ENCODE assay signal across 1 cellular context in the genomic region with DNA sequence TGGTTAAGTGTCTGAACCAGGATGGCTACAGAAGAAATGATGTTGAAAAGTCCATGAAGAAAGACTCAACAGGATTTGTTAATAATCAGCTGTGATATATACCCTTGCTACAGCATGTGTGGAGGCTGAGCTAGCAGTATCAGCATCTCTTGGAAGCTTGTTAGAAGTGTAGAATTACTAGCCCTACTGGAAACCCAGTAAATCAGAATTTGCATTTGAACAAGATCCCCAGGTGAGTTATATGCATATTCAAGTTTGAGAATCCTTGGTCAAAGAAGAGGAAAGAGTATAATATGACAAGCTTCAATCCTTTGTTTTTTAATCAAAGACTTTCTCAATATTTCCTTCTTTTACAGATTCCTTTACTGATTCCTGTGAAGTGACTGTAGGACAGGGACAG.
TF ChIP-seq lines count a peak whose summit lies in the region.

No MANE protein-coding gene starts in this region.

TF ChIP-seq in WTC11, 78 proteins besides CTCF, POLR2A, EP300 and RAD21 (continued from another document):
- TF ChIP-seq, protein P1, sequence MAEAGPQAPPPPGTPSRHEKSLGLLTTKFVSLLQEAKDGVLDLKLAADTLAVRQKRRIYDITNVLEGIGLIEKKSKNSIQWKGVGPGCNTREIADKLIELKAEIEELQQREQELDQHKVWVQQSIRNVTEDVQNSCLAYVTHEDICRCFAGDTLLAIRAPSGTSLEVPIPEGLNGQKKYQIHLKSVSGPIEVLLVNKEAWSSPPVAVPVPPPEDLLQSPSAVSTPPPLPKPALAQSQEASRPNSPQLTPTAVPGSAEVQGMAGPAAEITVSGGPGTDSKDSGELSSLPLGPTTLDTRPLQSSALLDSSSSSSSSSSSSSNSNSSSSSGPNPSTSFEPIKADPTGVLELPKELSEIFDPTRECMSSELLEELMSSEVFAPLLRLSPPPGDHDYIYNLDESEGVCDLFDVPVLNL (CRISPR knock-in tag; IDR thresholded peaks at IDR 0.05; ENCODE audit: borderline replicate concordance, low read depth): no peak
- no peak for TF ChIP-seq RELA (CRISPR knock-in tag; IDR thresholded peaks at IDR 0.05; ENCODE audit: borderline replicate concordance)
- TF ChIP-seq NR2C2 (CRISPR knock-in tag; IDR thresholded peaks at IDR 0.05): no peak
- no peak for TF ChIP-seq SP1 (CRISPR knock-in tag; conservative IDR thresholded peaks at IDR 0.05)
- TF ChIP-seq, protein P2, sequence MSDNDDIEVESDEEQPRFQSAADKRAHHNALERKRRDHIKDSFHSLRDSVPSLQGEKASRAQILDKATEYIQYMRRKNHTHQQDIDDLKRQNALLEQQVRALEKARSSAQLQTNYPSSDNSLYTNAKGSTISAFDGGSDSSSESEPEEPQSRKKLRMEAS (CRISPR knock-in tag; IDR thresholded peaks at IDR 0.05): no peak
- TF ChIP-seq, protein P3, sequence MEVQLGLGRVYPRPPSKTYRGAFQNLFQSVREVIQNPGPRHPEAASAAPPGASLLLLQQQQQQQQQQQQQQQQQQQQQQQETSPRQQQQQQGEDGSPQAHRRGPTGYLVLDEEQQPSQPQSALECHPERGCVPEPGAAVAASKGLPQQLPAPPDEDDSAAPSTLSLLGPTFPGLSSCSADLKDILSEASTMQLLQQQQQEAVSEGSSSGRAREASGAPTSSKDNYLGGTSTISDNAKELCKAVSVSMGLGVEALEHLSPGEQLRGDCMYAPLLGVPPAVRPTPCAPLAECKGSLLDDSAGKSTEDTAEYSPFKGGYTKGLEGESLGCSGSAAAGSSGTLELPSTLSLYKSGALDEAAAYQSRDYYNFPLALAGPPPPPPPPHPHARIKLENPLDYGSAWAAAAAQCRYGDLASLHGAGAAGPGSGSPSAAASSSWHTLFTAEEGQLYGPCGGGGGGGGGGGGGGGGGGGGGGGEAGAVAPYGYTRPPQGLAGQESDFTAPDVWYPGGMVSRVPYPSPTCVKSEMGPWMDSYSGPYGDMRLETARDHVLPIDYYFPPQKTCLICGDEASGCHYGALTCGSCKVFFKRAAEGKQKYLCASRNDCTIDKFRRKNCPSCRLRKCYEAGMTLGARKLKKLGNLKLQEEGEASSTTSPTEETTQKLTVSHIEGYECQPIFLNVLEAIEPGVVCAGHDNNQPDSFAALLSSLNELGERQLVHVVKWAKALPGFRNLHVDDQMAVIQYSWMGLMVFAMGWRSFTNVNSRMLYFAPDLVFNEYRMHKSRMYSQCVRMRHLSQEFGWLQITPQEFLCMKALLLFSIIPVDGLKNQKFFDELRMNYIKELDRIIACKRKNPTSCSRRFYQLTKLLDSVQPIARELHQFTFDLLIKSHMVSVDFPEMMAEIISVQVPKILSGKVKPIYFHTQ (CRISPR knock-in tag; IDR thresholded peaks at IDR 0.05): no peak
- TF ChIP-seq, protein P4, sequence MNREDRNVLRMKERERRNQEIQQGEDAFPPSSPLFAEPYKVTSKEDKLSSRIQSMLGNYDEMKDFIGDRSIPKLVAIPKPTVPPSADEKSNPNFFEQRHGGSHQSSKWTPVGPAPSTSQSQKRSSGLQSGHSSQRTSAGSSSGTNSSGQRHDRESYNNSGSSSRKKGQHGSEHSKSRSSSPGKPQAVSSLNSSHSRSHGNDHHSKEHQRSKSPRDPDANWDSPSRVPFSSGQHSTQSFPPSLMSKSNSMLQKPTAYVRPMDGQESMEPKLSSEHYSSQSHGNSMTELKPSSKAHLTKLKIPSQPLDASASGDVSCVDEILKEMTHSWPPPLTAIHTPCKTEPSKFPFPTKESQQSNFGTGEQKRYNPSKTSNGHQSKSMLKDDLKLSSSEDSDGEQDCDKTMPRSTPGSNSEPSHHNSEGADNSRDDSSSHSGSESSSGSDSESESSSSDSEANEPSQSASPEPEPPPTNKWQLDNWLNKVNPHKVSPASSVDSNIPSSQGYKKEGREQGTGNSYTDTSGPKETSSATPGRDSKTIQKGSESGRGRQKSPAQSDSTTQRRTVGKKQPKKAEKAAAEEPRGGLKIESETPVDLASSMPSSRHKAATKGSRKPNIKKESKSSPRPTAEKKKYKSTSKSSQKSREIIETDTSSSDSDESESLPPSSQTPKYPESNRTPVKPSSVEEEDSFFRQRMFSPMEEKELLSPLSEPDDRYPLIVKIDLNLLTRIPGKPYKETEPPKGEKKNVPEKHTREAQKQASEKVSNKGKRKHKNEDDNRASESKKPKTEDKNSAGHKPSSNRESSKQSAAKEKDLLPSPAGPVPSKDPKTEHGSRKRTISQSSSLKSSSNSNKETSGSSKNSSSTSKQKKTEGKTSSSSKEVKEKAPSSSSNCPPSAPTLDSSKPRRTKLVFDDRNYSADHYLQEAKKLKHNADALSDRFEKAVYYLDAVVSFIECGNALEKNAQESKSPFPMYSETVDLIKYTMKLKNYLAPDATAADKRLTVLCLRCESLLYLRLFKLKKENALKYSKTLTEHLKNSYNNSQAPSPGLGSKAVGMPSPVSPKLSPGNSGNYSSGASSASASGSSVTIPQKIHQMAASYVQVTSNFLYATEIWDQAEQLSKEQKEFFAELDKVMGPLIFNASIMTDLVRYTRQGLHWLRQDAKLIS (CRISPR knock-in tag; IDR thresholded peaks at IDR 0.05; ENCODE audit: borderline replicate concordance): no peak
- no peak for TF ChIP-seq ELF4 (CRISPR knock-in tag; IDR thresholded peaks at IDR 0.05; ENCODE audit: low read depth)
- TF ChIP-seq TEAD4 (CRISPR knock-in tag; IDR thresholded peaks at IDR 0.05): no peak
- TF ChIP-seq, protein P5, sequence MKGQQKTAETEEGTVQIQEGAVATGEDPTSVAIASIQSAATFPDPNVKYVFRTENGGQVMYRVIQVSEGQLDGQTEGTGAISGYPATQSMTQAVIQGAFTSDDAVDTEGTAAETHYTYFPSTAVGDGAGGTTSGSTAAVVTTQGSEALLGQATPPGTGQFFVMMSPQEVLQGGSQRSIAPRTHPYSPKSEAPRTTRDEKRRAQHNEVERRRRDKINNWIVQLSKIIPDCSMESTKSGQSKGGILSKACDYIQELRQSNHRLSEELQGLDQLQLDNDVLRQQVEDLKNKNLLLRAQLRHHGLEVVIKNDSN (CRISPR knock-in tag; IDR thresholded peaks at IDR 0.05): no peak
